In the genomic region with DNA sequence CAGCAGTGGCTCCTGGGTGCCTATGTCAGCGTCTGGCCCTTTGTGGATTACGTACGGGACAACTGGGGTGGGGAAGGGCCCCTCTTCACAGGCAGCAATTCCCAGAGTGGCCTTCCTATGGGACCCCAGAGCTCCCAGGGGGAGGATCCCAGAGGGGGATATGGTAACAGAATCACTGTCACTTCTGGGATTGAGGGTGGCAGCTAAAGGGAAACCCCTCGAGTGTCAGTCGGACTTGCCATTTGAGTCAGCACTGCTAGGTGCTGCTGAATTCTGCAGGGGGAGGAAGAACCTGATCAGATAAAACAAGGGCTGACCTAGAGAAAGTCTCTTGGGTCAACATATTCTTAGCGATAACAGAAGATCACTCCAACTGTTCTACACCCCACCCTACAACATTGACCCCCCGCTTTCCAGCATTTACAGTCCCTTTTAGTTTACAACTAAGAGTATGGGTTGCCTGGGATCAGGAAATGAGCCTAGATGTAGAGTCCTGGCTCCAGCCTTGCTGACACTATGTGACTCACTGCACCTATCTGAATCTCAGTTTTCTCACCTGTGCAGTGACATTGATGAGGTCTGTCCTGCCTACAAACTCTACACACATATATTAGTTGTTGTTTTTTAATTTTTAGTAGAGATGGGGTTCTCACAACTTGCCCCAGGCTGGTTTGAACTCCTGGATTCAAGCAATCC, we compare ENCODE assay signal across 8 cellular contexts. TPM values are rescaled to one million over a fixed set of nuclear protein-coding genes. Genes with fewer than 3 reads are reported as not detected.
DNase-seq lines count a peak whose midpoint lies in the region; ATAC-seq and TF ChIP-seq lines count a peak whose summit lies in the region.

No MANE protein-coding gene starts in this region.

- H3K4me1 Mint-ChIP-seq in activated naive CD8-positive, alpha-beta T cell (ENCODE audit: low read depth): peaks cover 61% of the 10 kb centered on the region
- peaks cover 48 to 53% of the 10 kb centered on the region in 2 donors for H3K4me1 Mint-ChIP-seq in immature natural killer cell

- H3K4me3 Mint-ChIP-seq in activated naive CD8-positive, alpha-beta T cell: peak overlapping the region; percentile 87
- peak overlapping the region; percentile 77 to 86 (median 83) for H3K4me3 Mint-ChIP-seq in immature natural killer cell

- in situ Hi-C loops in GM13977 (cut with MboI; ENCODE audit: low pct_unique_long_range_greater_than_20kb, low sequenced_read_pairs, unreplicated experiment): no loop called here

- DNase-seq in GM13977 (ENCODE audit: low spot score): peak; percentile 75
- peak; percentile 31 for DNase-seq in LHCN-M2 (ENCODE audit: low read depth)
- DNase-seq in immature natural killer cell: peak in 2 of 3 donors; percentile 75 to 80
- peak in 2 of 3 experiments; percentile 45 to 60 for DNase-seq in stimulated activated CD4-positive, alpha-beta T cell treated with anti-CD3 and anti-CD28 coated beads, TNF-alpha, amount 100 ng/mL, for 24 hours (ENCODE audit: low read depth in 3 of 3)
- no peak for DNase-seq in NCI-H128 (lab: John Stamatoyannopoulos, UW; ENCODE audit: unreplicated experiment)
- no peak for DNase-seq in effector CD8-positive, alpha-beta T cell (lab: John Stamatoyannopoulos, UW)

- peak overlapping the region; percentile 94 for H3K27ac Mint-ChIP-seq in activated naive CD8-positive, alpha-beta T cell
- H3K27ac Mint-ChIP-seq in immature natural killer cell: peak overlapping the region; percentile 96 to 99 (median 97)

- H3K9me3 Mint-ChIP-seq in activated naive CD8-positive, alpha-beta T cell (ENCODE audit: low read depth): no peaks in the 10 kb centered on the region
- no peaks in the 10 kb centered on the region for H3K9me3 Mint-ChIP-seq in immature natural killer cell

- no peak for TF ChIP-seq CTCF in GM13977 (IDR thresholded peaks at IDR 0.05; ENCODE audit: extremely low read depth, insufficient read depth, missing control alignments)

- no peaks in the 10 kb centered on the region for H3K27me3 Mint-ChIP-seq in activated naive CD8-positive, alpha-beta T cell
- H3K27me3 Mint-ChIP-seq in immature natural killer cell (ENCODE audit: low read depth in 3 of 3): peaks cover 12 to 17% (median 17%) of the 10 kb centered on the region in 3 donors

- no peaks in the 10 kb centered on the region for H3K36me3 Mint-ChIP-seq in activated naive CD8-positive, alpha-beta T cell
- no peaks in the 10 kb centered on the region for H3K36me3 Mint-ChIP-seq in immature natural killer cell

- ATAC-seq in GM21723 (IDR thresholded peaks at IDR 0.05; ENCODE audit: unreplicated experiment): peak; percentile 46

RNA-seq across cellular contexts. Expression of a gene that starts 12.3 kb away (rescaled TPM):
- 257 and 378 TPM in 2 replicates for total RNA-seq in LHCN-M2 (2014; rRNA removed)
- 158 TPM for polyA plus RNA-seq in LHCN-M2 (2012)
- polyA plus RNA-seq in immature natural killer cell: 100 to 1,000 TPM; 437 to 876 (median 450) TPM

RNA-seq across cellular contexts. Expression of a gene that starts 45.4 kb away (rescaled TPM):
- 30.3 and 37.3 TPM in 2 replicates for total RNA-seq in LHCN-M2 (2014; rRNA removed)
- polyA plus RNA-seq in LHCN-M2 (2012): 27.0 TPM
- polyA plus RNA-seq in immature natural killer cell: 10 to 100 TPM; 36.9 to 57.6 (median 40.5) TPM

RNA-seq across cellular contexts. Expression of a gene that starts 45.7 kb away (rescaled TPM):
- total RNA-seq in LHCN-M2 (2014; rRNA removed): 46.0 and 48.3 TPM in 2 replicates
- polyA plus RNA-seq in LHCN-M2 (2012): 46.1 TPM
- polyA plus RNA-seq in immature natural killer cell: 100 to 1,000 TPM; 291 to 366 (median 328) TPM

Comparison
In these comparisons a context has a peak if more than half of its experiments do, and no peak if none do; other contexts are left out.
1. DNase-seq: peak in GM13977 (single experiment), LHCN-M2 (single experiment), immature natural killer cell (2 of 3) and stimulated activated CD4-positive, alpha-beta T cell treated with anti-CD3 and anti-CD28 coated beads, TNF-alpha, amount 100 ng/mL, for 24 hours (2 of 3); none in NCI-H128 (single experiment) and effector CD8-positive, alpha-beta T cell (single experiment).